ENCODE assay signal across 24 cellular contexts in the genomic region with DNA sequence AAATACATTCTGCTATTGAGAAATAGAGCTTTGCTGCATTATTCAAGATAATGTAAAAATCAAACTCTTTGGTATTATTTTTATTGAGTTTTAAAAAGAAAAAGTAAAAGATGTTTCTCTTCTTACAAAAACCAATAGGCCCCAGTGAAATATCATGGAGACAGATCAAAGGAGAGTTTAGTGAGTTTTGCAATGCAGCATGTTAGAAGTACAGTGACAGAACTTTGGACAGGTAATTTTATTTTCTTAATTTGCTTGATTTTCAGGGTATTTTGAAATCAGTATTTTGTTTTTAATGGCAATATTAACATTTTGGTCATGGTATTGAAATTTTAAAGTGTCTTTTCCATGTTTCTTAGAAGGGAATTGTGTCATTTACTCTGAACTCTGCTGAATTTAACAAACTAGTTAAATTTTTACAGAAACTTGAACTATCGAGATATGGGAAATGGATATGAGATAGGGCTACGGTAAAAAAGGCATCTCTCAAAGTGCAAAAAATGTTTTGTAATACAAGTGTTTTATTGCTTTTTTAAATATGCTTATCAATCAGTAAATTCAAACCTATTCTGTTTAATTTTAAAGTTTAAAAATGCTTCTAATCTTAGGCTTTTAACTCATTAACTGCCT. TPM values are rescaled to one million over a fixed set of nuclear protein-coding genes. Genes with fewer than 3 reads are reported as not detected.
A peak's percentile ranks its signal among the peaks of the same experiment; 100 is the strongest.
DNase-seq lines count a peak whose midpoint lies in the region; ATAC-seq, FAIRE-seq and TF ChIP-seq lines count a peak whose summit lies in the region.
"Had no signal": no experiment of that assay in that cellular context is flagged by ENCODE, and none has a peak within 500 bp of the region (broad histone marks: within the 10 kb centered on the region; RNA-seq: fewer than 3 reads in every experiment).

No MANE protein-coding gene starts in this region.

- intact Hi-C loops in Calu3 (cut with micrococcal nuclease; ENCODE audit: unreplicated experiment) (no loop called here), K562 (cut with micrococcal nuclease) (no loop called here), right lobe of liver (cut with DNase I) (no loop called here)

- no peak overlapping the region for H3K27ac ChIP-seq in K562 (ENCODE audit: extremely low read depth, low read depth, low read length)
- peak overlapping the region in 1 of 3 donors; percentile 38 for H3K27ac ChIP-seq in right lobe of liver
- H3K27ac ChIP-seq: C4-2B had no signal

- no peak for TF ChIP-seq RAD21 in K562 (CRISPR knock-in tag; conservative IDR thresholded peaks at IDR 0.05 in 1 of 2, IDR thresholded peaks at IDR 0.05 in 1 of 2)

- no peak for TF ChIP-seq POLR2A in K562 (conservative IDR thresholded peaks at IDR 0.05)
- no peak for TF ChIP-seq POLR2A in right lobe of liver (IDR thresholded peaks at IDR 0.05)

- H3K9ac ChIP-seq in K562 (ENCODE audit: insufficient read depth in 1 of 2, low read depth in 2 of 2, low read length in 2 of 2), result no peak overlapping the region
- H3K9ac ChIP-seq: BLaER1 treated with 17β-estradiol and CSF1 and Interleukin-3, amounts not matched to agents 10 nM and 100 nM had no signal

- H3K4me1 ChIP-seq in K562 (replicated peaks in 1 of 2; ENCODE audit: control insufficient read depth in 2 of 2, insufficient read depth in 2 of 2, low read length in 2 of 2) (no peaks in the 10 kb centered on the region), right lobe of liver (peaks cover 0 to 14% (median 6%) of the 10 kb centered on the region in 4 donors)
- H3K4me1 ChIP-seq: Caco-2 had no signal

- POLR2A ChIA-PET in K562 (lab: Yijun Ruan, JAX), result interaction anchor here (0.9 to 1.6 kb wide), 3 partner anchors 10 to 246 kb away, joined by 4 read pairs; no protein-coding TSS in a partner anchor

- no peaks in the 10 kb centered on the region for H3K27me3 ChIP-seq in K562 (ENCODE audit: control insufficient read depth in 2 of 2, insufficient read depth in 2 of 2, low read length in 2 of 2)
- no peaks in the 10 kb centered on the region for H3K27me3 ChIP-seq in right lobe of liver
- H3K27me3 ChIP-seq: BLaER1 treated with 17β-estradiol and CSF1 and Interleukin-3, amounts not matched to agents 10 nM and 100 nM had no signal

- no peak overlapping the region for H3K4me3 Mint-ChIP-seq in Calu3 (ENCODE audit: low read depth, unreplicated experiment)
- H3K4me3 Mint-ChIP-seq: B cell; CD4-positive, alpha-beta T cell; CD8-positive, alpha-beta T cell had no signal

- WGBS in K562 (ENCODE audit: insufficient coverage, low coverage, missing lambda C conversion rate), result 94% methylated on average over 2 of the region's 2 CpGs
- 33% methylated on average over 2 of the region's 2 CpGs for WGBS in right lobe of liver (ENCODE audit: insufficient coverage, low coverage, low lambda C conversion rate, missing lambda C conversion rate)

- peaks cover 66% of the 10 kb centered on the region for H3K36me3 Mint-ChIP-seq in Calu3 (ENCODE audit: insufficient read depth, unreplicated experiment)

- H3K9me3 ChIP-seq in K562 (replicated peaks; ENCODE audit: control insufficient read depth, insufficient read depth, low read depth, low read length), result no peaks in the 10 kb centered on the region
- H3K9me3 ChIP-seq in right lobe of liver, result no peaks in the 10 kb centered on the region
- H3K9me3 ChIP-seq: Caco-2 had no signal

- H3K79me2 ChIP-seq in K562 (ENCODE audit: control insufficient read depth, insufficient read depth, low read length), result no peaks in the 10 kb centered on the region

- peak overlapping the region; percentile 30 for H3K27ac Mint-ChIP-seq in Calu3 (ENCODE audit: unreplicated experiment)
- H3K27ac Mint-ChIP-seq: B cell; CD4-positive, alpha-beta T cell; CD8-positive, alpha-beta T cell had no signal

- no peaks in the 10 kb centered on the region for H3K27me3 Mint-ChIP-seq in Calu3 (ENCODE audit: unreplicated experiment)
- H3K27me3 Mint-ChIP-seq: B cell; CD4-positive, alpha-beta T cell had no signal

- BruUV-seq in Calu3 (replicated peaks; lab: Mats Ljungman, UMichigan) (no TSS peak), K562 (replicated peaks; lab: Mats Ljungman, UMichigan) (no TSS peak)

- no peak for TF ChIP-seq EP300 in K562 (IDR thresholded peaks at IDR 0.05; ENCODE audit: low read length)

- H2AFZ ChIP-seq in K562 (ENCODE audit: low read depth, low read length), result no peak overlapping the region

- FAIRE-seq in K562 (lab: Jason Lieb, UNC), result no peak
- FAIRE-seq: A204.1, GM12878, GM12892, GM18507 had no signal

- H3K36me3 ChIP-seq in K562 (ENCODE audit: control insufficient read depth, insufficient read depth, low read length), result peaks cover 63% of the 10 kb centered on the region
- H3K36me3 ChIP-seq in right lobe of liver, result no peaks in the 10 kb centered on the region

- DNase-seq in Calu3 (no peak), K562 (ENCODE audit: extremely low read depth in 1 of 4, low spot score in 3 of 4) (no peak), right lobe of liver (no peak), HT-29 (ENCODE audit: low spot score) (no peak), ACHN (no peak)
- DNase-seq: 8988T; AML-193; Caco-2; CD4-positive, alpha-beta T cell; CD8-positive, alpha-beta T cell; DMS 273 treated with DMSO at 0.1 percent for 48 hours; DMS153; DMS53; DMS79; DND-41; EL; GDM1 had no signal

- H3K4me3 ChIP-seq in K562 (no peak overlapping the region), right lobe of liver (peak overlapping the region in 1 of 3 donors; percentile 8)
- H3K4me3 ChIP-seq: GM12878 had no signal

- no peak for TF ChIP-seq CTCF in Calu3 (IDR thresholded peaks at IDR 0.05; ENCODE audit: unreplicated experiment)
- TF ChIP-seq CTCF in K562 (IDR thresholded peaks at IDR 0.05 in 2 of 3, conservative IDR thresholded peaks at IDR 0.05 in 1 of 3; ENCODE audit: insufficient read depth in 2 of 3, low read depth in 1 of 3, low read length in 3 of 3), result no peak
- TF ChIP-seq CTCF in right lobe of liver (IDR thresholded peaks at IDR 0.05), result no peak

- in situ Hi-C loops in K562 (cut with MboI), result no loop called here
- in situ Hi-C loops in ACHN (cut with HindIII; ENCODE audit: low pct_ligation_motif_present, low pct_unique_long_range_greater_than_20kb, low sequenced_read_pairs), result no loop called here

- H3K4me1 Mint-ChIP-seq in Calu3 (ENCODE audit: low read depth, unreplicated experiment), result peaks cover 18% of the 10 kb centered on the region

- no peak overlapping the region for H3K4me2 ChIP-seq in K562 (ENCODE audit: insufficient read depth, low read length)

- no peaks in the 10 kb centered on the region for H3K9me3 Mint-ChIP-seq in Calu3 (ENCODE audit: low read depth, unreplicated experiment)
- H3K9me3 Mint-ChIP-seq: CD4-positive, alpha-beta T cell; CD8-positive, alpha-beta T cell had no signal

- H4K20me1 ChIP-seq in K562 (replicated peaks; ENCODE audit: control insufficient read depth, insufficient read depth, low read length), result no peaks in the 10 kb centered on the region

- H3K9me1 ChIP-seq in K562 (ENCODE audit: control insufficient read depth, insufficient read depth, low read length), result no peaks in the 10 kb centered on the region

- ATAC-seq in K562 (no peak), right lobe of liver (peak; percentile 51 to 85 (median 70))
- ATAC-seq: CD8-positive, alpha-beta T cell; GM12878 had no signal

- CTCF ChIA-PET in Calu3 (lab: Charles Lee), result no interaction called here
- CTCF ChIA-PET in K562 (lab: Yijun Ruan, JAX; ENCODE audit: low intra/inter-chr PET ratio), result no interaction called here

TF ChIP-seq in K562, 482 proteins besides CTCF, POLR2A, EP300 and RAD21:
- TF ChIP-seq ZNF589 (CRISPR knock-in tag; IDR thresholded peaks at IDR 0.05; ENCODE audit: low read depth) (no peak), ZNF766 (CRISPR knock-in tag; conservative IDR thresholded peaks at IDR 0.05) (no peak), NCOA1 (IDR thresholded peaks at IDR 0.05; ENCODE audit: low read depth) (no peak), NFXL1 (CRISPR knock-in tag; IDR thresholded peaks at IDR 0.05) (no peak), ZNF316 (IDR thresholded peaks at IDR 0.05) (peak; percentile 18; the same call in 1 of the 2 replicates), SREBF2 (CRISPR knock-in tag; IDR thresholded peaks at IDR 0.05) (no peak)

RNA-seq across cellular contexts. Expression of a gene that starts 13.8 kb away (rescaled TPM):
- total RNA-seq in Calu3 (2022), result 178 and 210 TPM in 2 replicates
- 28.3 and 119 TPM in 2 replicates for total RNA-seq in K562 (2011; cell fraction: chromatin; rRNA removed; ENCODE audit: low replicate concordance)
- 14.5 and 18.2 TPM in 2 replicates for total RNA-seq in K562 (2011; cell fraction: nucleolus; rRNA removed)
- 42.3 and 61.0 TPM in 2 replicates for total RNA-seq in K562 (2011; cell fraction: nucleoplasm; rRNA removed)
- 51.4 and 63.5 TPM in 2 replicates for total RNA-seq in K562 (2014; rRNA removed)
- 75.8 and 87.2 TPM in 2 replicates for total RNA-seq in K562 (2014; rRNA removed; fragmentation: Illumina TruSeq; extraction: Trizol)
- 66.5 and 77.7 TPM in 2 replicates for total RNA-seq in K562 (2015; rRNA removed; fragmentation: Illumina TruSeq; extraction: Trizol)
- 75.3 and 81.9 TPM in 2 replicates for total RNA-seq in K562 (2021)
- 39.9 and 57.3 TPM in 2 replicates for polyA plus RNA-seq in K562 (2011; rRNA removed)
- polyA plus RNA-seq in K562 (2011; cell fraction: cytosol; rRNA removed), result 6.8 and 15.1 TPM in 2 replicates
- 44.5 and 76.8 TPM in 2 replicates for polyA plus RNA-seq in K562 (2011; cell fraction: nucleus; rRNA removed)
- polyA plus RNA-seq in K562 (2012), result 45.0 and 81.2 TPM in 2 replicates
- polyA plus RNA-seq in K562 (2014; fragmentation: Illumina TruSeq; extraction: Trizol), result 39.7 and 46.1 TPM in 2 replicates
- polyA plus RNA-seq in K562 (2014; fragmentation: Nextera tagmentation; extraction: Ambion mirVana), result 10 to 100 TPM in 1 of 2 experiments, 1 to 10 TPM in 1; 9.8 to 14.3 TPM
- polyA plus RNA-seq in K562 (2014; rRNA removed), result 39.2 and 41.0 TPM in 2 replicates
- polyA minus RNA-seq in K562 (2011; rRNA and poly(A)+ RNA removed), result 66.2 and 66.8 TPM in 2 replicates
- polyA minus RNA-seq in K562 (2011; cell fraction: cytosol; rRNA and poly(A)+ RNA removed), result 26.8 and 33.2 TPM in 2 replicates
- 22.8 and 46.2 TPM in 2 replicates for polyA minus RNA-seq in K562 (2011; cell fraction: nucleus; rRNA and poly(A)+ RNA removed)
- 10 to 100 TPM; 26.1 to 37.7 (median 33.0) TPM for total RNA-seq in right lobe of liver
- 52.5 and 65.2 TPM in 2 replicates for total RNA-seq in HT-29 (2014; rRNA removed; shearing (Covaris generic))
